In genomic region chr17:49951362-49952080, GRCh38 we compare ENCODE assay signal across 15 cellular contexts. TPM values are rescaled to one million over a fixed set of nuclear protein-coding genes. Genes with fewer than 3 reads are reported as not detected.
"Had no signal": no experiment of that assay in that cellular context is flagged by ENCODE, and none has a peak within 500 bp of the region (broad histone marks: within the 10 kb centered on the region; RNA-seq: fewer than 3 reads in every experiment).

No MANE protein-coding gene starts in this region.

- H3K27ac ChIP-seq: heart left ventricle, left ventricle myocardium inferior, stomach, thoracic aorta, vagina had no signal

- H3K9me3 ChIP-seq: heart left ventricle, left ventricle myocardium inferior, stomach, thoracic aorta, vagina had no signal

- H3K27me3 ChIP-seq: vagina had no signal

- H3K36me3 ChIP-seq: heart left ventricle, left ventricle myocardium inferior, stomach, thoracic aorta, vagina had no signal

- H3K4me1 ChIP-seq: left ventricle myocardium inferior, stomach, vagina had no signal

- H3K4me3 ChIP-seq: heart left ventricle, left ventricle myocardium inferior, stomach, thoracic aorta, vagina had no signal

- DNase-seq: activated CD4-positive, alpha-beta memory T cell treated with anti-CD3 and anti-CD28 coated beads for 36 hours; activated CD4-positive, alpha-beta T cell treated with anti-CD3 and anti-CD28 coated beads for 1 hour; activated effector memory CD4-positive, alpha-beta T cell treated with anti-CD3 and anti-CD28 coated beads, Interleukin-2, amount 50 U/mL, for 16 hours; activated naive CD8-positive, alpha-beta T cell treated with anti-CD3 and anti-CD28 coated beads for 36 hours; activated T-cell treated with anti-CD3 and anti-CD28 coated beads, Interleukin-2, amount 50 U/mL, for 4 hours; heart left ventricle; left ventricle myocardium inferior; stomach; T-helper 9 cell had no signal

RNA-seq across cellular contexts. Expression of gene DLX4, which starts 17.5 kb away (rescaled TPM):
- total RNA-seq: bronchial epithelial cell, frontal cortex, left ventricle myocardium inferior, pulmonary artery endothelial cell, stomach, thoracic aorta had no signal

RNA-seq across cellular contexts. Expression of gene DLX3, which starts 43.5 kb away (rescaled TPM):
- total RNA-seq: activated CD4-positive, alpha-beta memory T cell treated with anti-CD3 and anti-CD28 coated beads for 36 hours; bronchial epithelial cell; frontal cortex; left ventricle myocardium inferior; natural killer cell treated with Interleukin-12 subunit alpha and Interleukin-12 subunit beta and Interleukin-15 and Interleukin-18, amount 100 ng/mL, for 72 hours; pulmonary artery endothelial cell; stomach had no signal
